In the genomic region with DNA sequence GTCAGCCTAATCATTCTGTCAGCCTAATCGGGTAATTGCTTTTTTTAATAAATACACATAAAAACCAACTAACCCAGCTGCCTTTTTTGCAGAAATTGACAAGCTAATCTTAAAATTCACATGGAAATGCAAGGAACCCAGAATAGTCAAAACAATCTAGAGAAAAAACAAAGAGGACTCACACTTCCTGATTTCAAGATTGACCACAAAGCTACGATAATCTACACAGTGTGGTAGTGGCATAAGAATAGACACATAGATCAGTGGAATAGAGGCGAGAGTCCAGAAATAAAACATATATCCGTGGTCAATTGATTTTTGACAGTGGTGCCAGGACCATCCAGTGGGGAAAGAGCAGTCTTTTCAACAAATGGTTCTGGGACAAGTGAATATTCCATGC, we compare ENCODE assay signal across 19 cellular contexts. TPM values are rescaled to one million over a fixed set of nuclear protein-coding genes. Genes with fewer than 3 reads are reported as not detected.
"Had no signal": no experiment of that assay in that cellular context is flagged by ENCODE, and none has a peak within 500 bp of the region (broad histone marks: within the 10 kb centered on the region; RNA-seq: fewer than 3 reads in every experiment).

No MANE protein-coding gene starts in this region.

- H3K9me3 ChIP-seq: adrenal gland, colonic mucosa, heart right ventricle, mucosa of descending colon, transverse colon had no signal

- DNase-seq: activated CD4-positive, alpha-beta memory T cell treated with anti-CD3 and anti-CD28 coated beads, Interleukin-2, amount 10 ng/mL, durations not matched to agents 7 days and 5 days; activated CD8-positive, alpha-beta memory T cell treated with anti-CD3 and anti-CD28 coated beads, Interleukin-2, amount 50 U/mL, for 48 hours; activated naive CD4-positive, alpha-beta T cell treated with anti-CD3 and anti-CD28 coated beads for 36 hours; adrenal gland; colonic mucosa; heart right ventricle; mammary epithelial cell; mucosa of descending colon; occipital lobe; right cardiac atrium; small intestine; T-helper 2 cell; transverse colon had no signal

- H3K27ac ChIP-seq: adrenal gland, colonic mucosa, heart right ventricle, transverse colon had no signal

- H3K4me1 ChIP-seq: colonic mucosa, heart right ventricle, transverse colon had no signal

- ATAC-seq: left lobe of liver; mucosa of descending colon; stimulated activated effector memory CD8-positive, alpha-beta T cell treated with anti-CD3 and anti-CD28 coated beads, Interleukin-12 subunit alpha, Interleukin-12 subunit beta, amount 100 ng/mL, for 72 hours had no signal

- H3K4me3 Mint-ChIP-seq: activated CD4-positive, alpha-beta memory T cell treated with anti-CD3 and anti-CD28 coated beads, Interleukin-2, amount 10 ng/mL, durations not matched to agents 7 days and 5 days; activated naive CD4-positive, alpha-beta T cell treated with anti-CD3 and anti-CD28 coated beads for 36 hours; nephron; stimulated activated effector memory CD8-positive, alpha-beta T cell treated with anti-CD3 and anti-CD28 coated beads, Interleukin-12 subunit alpha, Interleukin-12 subunit beta, amount 100 ng/mL, for 72 hours had no signal

- H3K9me3 Mint-ChIP-seq: activated CD4-positive, alpha-beta memory T cell treated with anti-CD3 and anti-CD28 coated beads, Interleukin-2, amount 10 ng/mL, durations not matched to agents 7 days and 5 days; activated naive CD4-positive, alpha-beta T cell treated with anti-CD3 and anti-CD28 coated beads for 36 hours; nephron; stimulated activated effector memory CD8-positive, alpha-beta T cell treated with anti-CD3 and anti-CD28 coated beads, Interleukin-12 subunit alpha, Interleukin-12 subunit beta, amount 100 ng/mL, for 72 hours had no signal

- H3K27ac Mint-ChIP-seq: activated CD4-positive, alpha-beta memory T cell treated with anti-CD3 and anti-CD28 coated beads, Interleukin-2, amount 10 ng/mL, durations not matched to agents 7 days and 5 days; activated naive CD4-positive, alpha-beta T cell treated with anti-CD3 and anti-CD28 coated beads for 36 hours; nephron; progenitor cell of endocrine pancreas; stimulated activated effector memory CD8-positive, alpha-beta T cell treated with anti-CD3 and anti-CD28 coated beads, Interleukin-12 subunit alpha, Interleukin-12 subunit beta, amount 100 ng/mL, for 72 hours had no signal

- H3K27me3 Mint-ChIP-seq: activated CD4-positive, alpha-beta memory T cell treated with anti-CD3 and anti-CD28 coated beads, Interleukin-2, amount 10 ng/mL, durations not matched to agents 7 days and 5 days; progenitor cell of endocrine pancreas had no signal

- H3K4me3 ChIP-seq: adrenal gland, colonic mucosa, heart right ventricle, mucosa of descending colon, transverse colon had no signal

- H3K4me1 Mint-ChIP-seq: activated CD4-positive, alpha-beta memory T cell treated with anti-CD3 and anti-CD28 coated beads, Interleukin-2, amount 10 ng/mL, durations not matched to agents 7 days and 5 days; nephron; stimulated activated effector memory CD8-positive, alpha-beta T cell treated with anti-CD3 and anti-CD28 coated beads, Interleukin-12 subunit alpha, Interleukin-12 subunit beta, amount 100 ng/mL, for 72 hours had no signal

- H3K27me3 ChIP-seq: adrenal gland, colonic mucosa, heart right ventricle, transverse colon had no signal

RNA-seq across cellular contexts. Expression of gene C3orf20, which starts 2.4 kb away (rescaled TPM):
- total RNA-seq: fibroblast of lung, frontal cortex, mucosa of descending colon, transverse colon had no signal
